ENCODE assay signal across 9 cellular contexts in genomic region chr5:72465601-72466563, GRCh38. TPM values are rescaled to one million over a fixed set of nuclear protein-coding genes. Genes with fewer than 3 reads are reported as not detected.
DNase-seq lines count a peak whose midpoint lies in the region; ATAC-seq and TF ChIP-seq lines count a peak whose summit lies in the region.
"Had no signal": no experiment of that assay in that cellular context is flagged by ENCODE, and none has a peak within 500 bp of the region (broad histone marks: within the 10 kb centered on the region; RNA-seq: fewer than 3 reads in every experiment).

No MANE protein-coding gene starts in this region.

- H3K27me3 Mint-ChIP-seq in activated T-cell treated with anti-CD3 and anti-CD28 coated beads, Interleukin-2, amount 50 U/mL, for 24 hours: peaks cover 18% of the 10 kb centered on the region

- H3F3A ChIP-seq in PC-9 (ENCODE audit: insufficient read depth, low read depth): peaks cover 33% of the 10 kb centered on the region

- no peaks in the 10 kb centered on the region for H4K20me1 ChIP-seq in PC-9 (ENCODE audit: insufficient read depth)

- H3K9me2 ChIP-seq in PC-9 (ENCODE audit: insufficient read depth): no peaks in the 10 kb centered on the region

- peaks cover 11% of the 10 kb centered on the region for H3K4me1 Mint-ChIP-seq in activated T-cell treated with anti-CD3 and anti-CD28 coated beads, Interleukin-2, amount 50 U/mL, for 24 hours (ENCODE audit: low read depth)

- H3K4me3 ChIP-seq in PC-9 (no peak overlapping the region), gastrocnemius medialis (no peak overlapping the region), left lung (no peak overlapping the region)

- H3K9me3 Mint-ChIP-seq in activated T-cell treated with anti-CD3 and anti-CD28 coated beads, Interleukin-2, amount 50 U/mL, for 24 hours: no peaks in the 10 kb centered on the region

- no peaks in the 10 kb centered on the region for H3K9me3 ChIP-seq in PC-9 (ENCODE audit: insufficient read depth, low read depth)
- no peaks in the 10 kb centered on the region for H3K9me3 ChIP-seq in gastrocnemius medialis
- no peaks in the 10 kb centered on the region for H3K9me3 ChIP-seq in left lung

- DNase-seq in activated T-cell treated with anti-CD3 and anti-CD28 coated beads, Interleukin-2, amount 50 U/mL, for 24 hours: no peak
- no peak for DNase-seq in activated T-cell treated with anti-CD3 and anti-CD28 coated beads, Interleukin-2, amount 50 U/mL, for 1 hour
- DNase-seq in PC-9 (no peak), gastrocnemius medialis (no peak), left lung (no peak), amniotic stem cell (lab: John Stamatoyannopoulos, UW) (no peak)
- DNase-seq in activated CD8-positive, alpha-beta memory T cell treated with anti-CD3 and anti-CD28 coated beads, Interleukin-2, amount 50 U/mL, for 48 hours: no peak

- H3K27ac Mint-ChIP-seq in activated T-cell treated with anti-CD3 and anti-CD28 coated beads, Interleukin-2, amount 50 U/mL, for 24 hours: peak overlapping the region; percentile 1

- peak overlapping the region; percentile 99 for H3K27ac ChIP-seq in PC-9
- peak overlapping the region; percentile 69 to 79 (median 74) for H3K27ac ChIP-seq in gastrocnemius medialis
- no peak overlapping the region for H3K27ac ChIP-seq in left lung
- H3K27ac ChIP-seq: C4-2B had no signal

- H3K79me2 ChIP-seq in PC-9 (ENCODE audit: low read depth): no peaks in the 10 kb centered on the region

- no TSS peak for BruUV-seq in PC-9 (replicated peaks; lab: Mats Ljungman, UMichigan)

- TF ChIP-seq POLR2A in gastrocnemius medialis (IDR thresholded peaks at IDR 0.05): no peak

- TF ChIP-seq CTCF in PC-9 (conservative IDR thresholded peaks at IDR 0.05) (no peak), gastrocnemius medialis (IDR thresholded peaks at IDR 0.05 in 4 of 5, conservative IDR thresholded peaks at IDR 0.05 in 1 of 5) (no peak), left lung (IDR thresholded peaks at IDR 0.05) (no peak)

- POLR2A ChIA-PET in PC-9 (lab: Charles Lee; ENCODE audit: unreplicated experiment): no interaction called here

- CTCF ChIA-PET in PC-9 (lab: Charles Lee): no interaction called here

- ATAC-seq in HG02870 (IDR thresholded peaks at IDR 0.05; ENCODE audit: unreplicated experiment) (peak; percentile 65), gastrocnemius medialis (peak; percentile 39 to 40), left lung (no peak)

- H3K27me3 ChIP-seq in PC-9 (ENCODE audit: insufficient read depth, low read depth) (no peaks in the 10 kb centered on the region), gastrocnemius medialis (no peaks in the 10 kb centered on the region), left lung (no peaks in the 10 kb centered on the region)

- peak overlapping the region; percentile 75 for H3K4me2 ChIP-seq in PC-9

- in situ Hi-C loops in gastrocnemius medialis (cut with MboI; ENCODE audit: low sequenced_read_pairs in 4 of 4): no loop called here

- no peaks in the 10 kb centered on the region for H3K36me3 Mint-ChIP-seq in activated T-cell treated with anti-CD3 and anti-CD28 coated beads, Interleukin-2, amount 50 U/mL, for 24 hours (ENCODE audit: low read depth)

- H3K4me1 ChIP-seq in PC-9 (replicated peaks; ENCODE audit: insufficient read depth) (peaks cover 59% of the 10 kb centered on the region), gastrocnemius medialis (peaks cover 48 to 55% of the 10 kb centered on the region in 2 donors), left lung (peaks cover 8 to 49% of the 10 kb centered on the region in 2 donors)

- no peak overlapping the region for H3K4me3 Mint-ChIP-seq in activated T-cell treated with anti-CD3 and anti-CD28 coated beads, Interleukin-2, amount 50 U/mL, for 24 hours

- H3K36me3 ChIP-seq in PC-9 (ENCODE audit: low read depth): no peaks in the 10 kb centered on the region
- H3K36me3 ChIP-seq in gastrocnemius medialis: no peaks in the 10 kb centered on the region
- no peaks in the 10 kb centered on the region for H3K36me3 ChIP-seq in left lung

- intact Hi-C loops in PC-9 (cut with micrococcal nuclease; ENCODE audit: unreplicated experiment) (no loop called here), gastrocnemius medialis (cut with DNase I; ENCODE audit: low total_unique reads) (loop anchor here (5.0 kb wide), 1 partner anchor 36 kb away; no protein-coding TSS in a partner anchor), left lung (cut with DNase I) (no loop called here)

- peak overlapping the region; percentile 12; the same call in 1 of the 2 replicates for H2AFZ ChIP-seq in PC-9

RNA-seq across cellular contexts. Expression of gene ZNF366, which starts 41.3 kb away (rescaled TPM):
- total RNA-seq in PC-9 (2021): 0.17 TPM in 1 of 2 replicates, not detected in the other
- total RNA-seq in gastrocnemius medialis: 1 to 10 TPM; 2.0 to 5.8 (median 3.0) TPM
- total RNA-seq in left lung: 1 to 10 TPM; 3.2 to 5.6 TPM

Comparison
In these comparisons a context has a peak if more than half of its experiments do, and no peak if none do; other contexts are left out.
1. H3K27ac ChIP-seq: peak in PC-9 (single experiment) and gastrocnemius medialis (4 of 4); none in left lung (0 of 2).